Comparison of ENCODE assay signal across 30 cellular contexts in the genomic region with DNA sequence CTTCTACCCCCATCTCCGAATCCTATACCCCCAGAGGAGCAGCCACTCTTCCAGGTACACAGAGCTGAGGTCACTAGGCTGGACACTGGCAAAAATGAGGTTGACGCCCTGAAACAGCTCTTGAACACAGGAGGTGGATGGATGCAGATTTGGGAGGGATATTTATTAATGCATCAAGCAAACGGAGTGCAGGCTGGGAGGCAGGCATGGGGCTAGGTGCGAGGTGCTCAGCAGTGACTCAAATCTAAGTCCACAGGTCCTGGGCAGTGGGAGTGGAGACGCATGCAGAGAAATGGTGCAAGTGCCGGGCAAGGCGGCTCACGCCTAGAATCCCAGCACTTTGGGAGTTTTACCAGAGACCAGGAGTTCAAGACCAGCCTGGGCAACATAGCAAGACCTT.
"Had no signal": no experiment of that assay in that cellular context is flagged by ENCODE, and none has a peak within 500 bp of the region (broad histone marks: within the 10 kb centered on the region; RNA-seq: fewer than 3 reads in every experiment).

No MANE protein-coding gene starts in this region.

- H3K9ac ChIP-seq: parathyroid adenoma had no signal

- DNase-seq: activated CD4-positive, alpha-beta T cell treated with anti-CD3 and anti-CD28 coated beads for 1 hour; activated CD4-positive, alpha-beta T cell treated with anti-CD3 and anti-CD28 coated beads, Interleukin-2, amount 50 U/mL, for 1 hour; activated CD8-positive, alpha-beta T cell treated with anti-CD3 and anti-CD28 coated beads for 36 hours; activated naive CD4-positive, alpha-beta T cell treated with Interleukin-2 at 50 U/mL for 16 hours; activated T-cell treated with anti-CD3 and anti-CD28 coated beads for 4 hours; body of pancreas; colonic mucosa; effector CD8-positive, alpha-beta T cell; erythroblast; gastrocnemius medialis; glutamatergic neuron; islet precursor cell; left cardiac atrium; naive thymus-derived CD8-positive, alpha-beta T cell; nucleus accumbens; stimulated activated CD4-positive, alpha-beta T cell treated with anti-CD3 and anti-CD28 coated beads, Interleukin-2, amount 100 ng/mL, for 48 hours; stimulated activated naive CD4-positive, alpha-beta T cell treated with Interleukin-2 at 50 U/mL for 16 hours; SW 1271; T1000; trophoblast cell; uterus had no signal

- H3K4me1 ChIP-seq: adrenal gland, body of pancreas, colonic mucosa, gastrocnemius medialis, parathyroid adenoma, right atrium auricular region, uterus had no signal

- H3K9me3 ChIP-seq: adrenal gland, body of pancreas, colonic mucosa, gastrocnemius medialis, right atrium auricular region, thoracic aorta, uterus had no signal

- H3K27me3 Mint-ChIP-seq: activated CD8-positive, alpha-beta T cell treated with anti-CD3 and anti-CD28 coated beads for 36 hours; activated naive CD8-positive, alpha-beta T cell; naive thymus-derived CD8-positive, alpha-beta T cell had no signal

- H3K36me3 ChIP-seq: uterus had no signal

- H3K9me3 Mint-ChIP-seq: activated CD8-positive, alpha-beta T cell treated with anti-CD3 and anti-CD28 coated beads for 36 hours; naive thymus-derived CD8-positive, alpha-beta T cell; neural crest cell; T-helper 1 cell treated with Interleukin-12 subunit alpha and Interleukin-12 subunit beta and Interleukin-4 antibody, amounts not matched to agents 30 μg/mL and 1 μg/mL, for 36 hours; WTC11 had no signal

- H3K4me3 Mint-ChIP-seq: activated CD8-positive, alpha-beta T cell treated with anti-CD3 and anti-CD28 coated beads for 36 hours; activated naive CD8-positive, alpha-beta T cell; naive thymus-derived CD8-positive, alpha-beta T cell; neural crest cell; T-helper 1 cell treated with Interleukin-12 subunit alpha and Interleukin-12 subunit beta and Interleukin-4 antibody, amounts not matched to agents 30 μg/mL and 1 μg/mL, for 36 hours; WTC11 had no signal

- H3K27ac ChIP-seq: adrenal gland, body of pancreas, colonic mucosa, gastrocnemius medialis, parathyroid adenoma, right atrium auricular region, SK-N-MC, thoracic aorta, uterus had no signal

- H3K4me1 Mint-ChIP-seq: naive thymus-derived CD8-positive, alpha-beta T cell; neural crest cell; WTC11 had no signal

- ATAC-seq: activated CD8-positive, alpha-beta T cell treated with anti-CD3 and anti-CD28 coated beads for 36 hours; body of pancreas; gastrocnemius medialis; left cardiac atrium; naive thymus-derived CD8-positive, alpha-beta T cell; WTC11 had no signal

- H3K4me3 ChIP-seq: adrenal gland, body of pancreas, colonic mucosa, gastrocnemius medialis, right atrium auricular region, SK-N-MC, thoracic aorta, uterus had no signal

- H3K27ac Mint-ChIP-seq: activated naive CD8-positive, alpha-beta T cell; naive thymus-derived CD8-positive, alpha-beta T cell; T-helper 1 cell treated with Interleukin-12 subunit alpha and Interleukin-12 subunit beta and Interleukin-4 antibody, amounts not matched to agents 30 μg/mL and 1 μg/mL, for 36 hours; WTC11 had no signal
